In genomic region chr9:88915916-88916315, GRCh38 we compare ENCODE assay signal across 19 cellular contexts.
DNase-seq lines count a peak whose midpoint lies in the region; ATAC-seq and TF ChIP-seq lines count a peak whose summit lies in the region.
"Had no signal": no experiment of that assay in that cellular context is flagged by ENCODE, and none has a peak within 500 bp of the region (broad histone marks: within the 10 kb centered on the region; RNA-seq: fewer than 3 reads in every experiment).

No MANE protein-coding gene starts in this region.

- 0% methylated on average over 2 of the region's 2 CpGs for WGBS in mammary epithelial cell (ENCODE audit: low coverage, missing lambda C conversion rate)
- 55% methylated on average over 2 of the region's 2 CpGs for WGBS in esophagus muscularis mucosa
- 67 to 74% methylated on average over 2 of the region's 2 CpGs for WGBS in heart right ventricle, 2 donors

- H2AFZ ChIP-seq in mammary epithelial cell (ENCODE audit: low read depth, low read length) = no peak overlapping the region

- no peaks in the 10 kb centered on the region for H3K36me3 Mint-ChIP-seq in Calu3 (ENCODE audit: insufficient read depth, unreplicated experiment)

- H3K79me2 ChIP-seq in mammary epithelial cell (ENCODE audit: insufficient read depth, low read length) = no peaks in the 10 kb centered on the region

- H4K20me1 ChIP-seq in mammary epithelial cell (ENCODE audit: insufficient read depth, low read length) = no peaks in the 10 kb centered on the region

- H3K27ac ChIP-seq in breast epithelium (peak overlapping the region; percentile 5 to 58), mammary epithelial cell (ENCODE audit: insufficient read depth, low read depth, low read length) (no peak overlapping the region), esophagus muscularis mucosa (replicated peaks in 1 of 4) (peak overlapping the region in 3 of 4 donors; percentile 20 to 36 (median 30)), heart right ventricle (no peak overlapping the region)

- no peaks in the 10 kb centered on the region for H3K27me3 ChIP-seq in breast epithelium
- no peaks in the 10 kb centered on the region for H3K27me3 ChIP-seq in mammary epithelial cell (ENCODE audit: insufficient read depth, low read length)
- no peaks in the 10 kb centered on the region for H3K27me3 ChIP-seq in esophagus muscularis mucosa
- peaks cover 0 to 2% (median 0%) of the 10 kb centered on the region in 7 donors for H3K27me3 ChIP-seq in heart right ventricle

- no peak overlapping the region for H3K27ac Mint-ChIP-seq in Calu3 (ENCODE audit: unreplicated experiment)
- H3K27ac Mint-ChIP-seq: CD8-positive, alpha-beta memory T cell; H9 had no signal

- H3K4me1 Mint-ChIP-seq in Calu3 (ENCODE audit: low read depth, unreplicated experiment) = no peaks in the 10 kb centered on the region
- H3K4me1 Mint-ChIP-seq: H9 had no signal

- intact Hi-C loops in breast epithelium (cut with DNase I; ENCODE audit: low total_unique reads) = no loop called here
- intact Hi-C loops in mammary epithelial cell (cut with micrococcal nuclease) = no loop called here
- intact Hi-C loops in esophagus muscularis mucosa (cut with DNase I) = no loop called here
- intact Hi-C loops in heart right ventricle (cut with DNase I) = no loop called here
- intact Hi-C loops in Calu3 (cut with micrococcal nuclease; ENCODE audit: unreplicated experiment) = no loop called here

- dilution Hi-C loops in mammary epithelial cell (cut with HindIII; ENCODE audit: low sequenced_read_pairs) = no loop called here

- TF ChIP-seq EP300 in esophagus muscularis mucosa (IDR thresholded peaks at IDR 0.05) = no peak

- peaks cover 6% of the 10 kb centered on the region in 2 donors for H3K9me3 ChIP-seq in breast epithelium
- H3K9me3 ChIP-seq in mammary epithelial cell (replicated peaks; ENCODE audit: insufficient read depth, low read length) = peaks cover 9% of the 10 kb centered on the region
- no peaks in the 10 kb centered on the region for H3K9me3 ChIP-seq in esophagus muscularis mucosa
- peaks cover 0 to 14% (median 0%) of the 10 kb centered on the region in 11 donors for H3K9me3 ChIP-seq in heart right ventricle
- H3K9me3 ChIP-seq: SK-N-SH had no signal

- CTCF ChIA-PET in mammary epithelial cell (lab: Charles Lee; ENCODE audit: low non-redundant PET) = interaction anchor here (0.7 kb wide), 1 partner anchor 193 kb away, joined by 3 read pairs; no protein-coding TSS in a partner anchor
- CTCF ChIA-PET in Calu3 (lab: Charles Lee) = no interaction called here

- H3K36me3 ChIP-seq in breast epithelium (no peaks in the 10 kb centered on the region), mammary epithelial cell (ENCODE audit: insufficient read depth, low read length) (no peaks in the 10 kb centered on the region), esophagus muscularis mucosa (no peaks in the 10 kb centered on the region), heart right ventricle (no peaks in the 10 kb centered on the region)

- ATAC-seq in heart right ventricle = no peak

- H3K4me3 Mint-ChIP-seq in Calu3 (ENCODE audit: low read depth, unreplicated experiment) = no peak overlapping the region
- H3K4me3 Mint-ChIP-seq: CD8-positive, alpha-beta memory T cell; H9 had no signal

- TF ChIP-seq POLR2A in breast epithelium (IDR thresholded peaks at IDR 0.05) (no peak), esophagus muscularis mucosa (IDR thresholded peaks at IDR 0.05; ENCODE audit: low read depth) (no peak)

- H3K9me3 Mint-ChIP-seq in Calu3 (ENCODE audit: low read depth, unreplicated experiment) = peaks cover 2% of the 10 kb centered on the region

- BruUV-seq in mammary epithelial cell (replicated peaks; lab: Mats Ljungman, UMichigan) = no TSS peak
- BruUV-seq in Calu3 (replicated peaks; lab: Mats Ljungman, UMichigan) = no TSS peak

- no peak overlapping the region for H3K4me3 ChIP-seq in breast epithelium
- H3K4me3 ChIP-seq in mammary epithelial cell (replicated peaks in 1 of 3; ENCODE audit: insufficient read depth in 1 of 3, low read depth in 2 of 3, low read length in 3 of 3) = no peak overlapping the region
- H3K4me3 ChIP-seq in esophagus muscularis mucosa = no peak overlapping the region
- no peak overlapping the region for H3K4me3 ChIP-seq in heart right ventricle

- no peak overlapping the region for H3K9ac ChIP-seq in mammary epithelial cell (ENCODE audit: insufficient read depth, low read length)
- H3K9ac ChIP-seq: SK-N-SH had no signal

- TF ChIP-seq CTCF in breast epithelium (IDR thresholded peaks at IDR 0.05) (no peak), mammary epithelial cell (conservative IDR thresholded peaks at IDR 0.05 in 1 of 2, IDR thresholded peaks at IDR 0.05 in 1 of 2; ENCODE audit: extremely low read depth in 1 of 2, insufficient read depth in 1 of 2, low read depth in 1 of 2, low read length in 2 of 2) (no peak), esophagus muscularis mucosa (IDR thresholded peaks at IDR 0.05) (no peak), heart right ventricle (IDR thresholded peaks at IDR 0.05) (no peak), Calu3 (IDR thresholded peaks at IDR 0.05; ENCODE audit: unreplicated experiment) (no peak)

- in situ Hi-C loops in mammary epithelial cell (cut with MboI; ENCODE audit: low sequenced_read_pairs in 2 of 2) = no loop called here

- no peak overlapping the region for H3K4me2 ChIP-seq in mammary epithelial cell (ENCODE audit: insufficient read depth, low read depth, low read length)
- H3K4me2 ChIP-seq: SK-N-SH had no signal

- no peaks in the 10 kb centered on the region for H3K4me1 ChIP-seq in breast epithelium
- H3K4me1 ChIP-seq in mammary epithelial cell (ENCODE audit: insufficient read depth, low read length) = no peaks in the 10 kb centered on the region
- H3K4me1 ChIP-seq in esophagus muscularis mucosa = peaks cover 7 to 25% (median 17%) of the 10 kb centered on the region in 4 donors
- peaks cover 0 to 9% (median 0%) of the 10 kb centered on the region in 9 donors for H3K4me1 ChIP-seq in heart right ventricle

- H3K27me3 Mint-ChIP-seq in Calu3 (ENCODE audit: unreplicated experiment) = peaks cover 28% of the 10 kb centered on the region

- DNase-seq in breast epithelium (ENCODE audit: low spot score in 2 of 2) (no peak), mammary epithelial cell (no peak), NCI-H69 (lab: John Stamatoyannopoulos, UW) (peak; percentile 3), esophagus muscularis mucosa (ENCODE audit: extremely low spot score) (no peak), heart right ventricle (no peak), NCI-H446 treated with DMSO at 0.1 percent for 48 hours (lab: John Stamatoyannopoulos, UW) (no peak), COR-L47 (lab: John Stamatoyannopoulos, UW) (no peak), Calu3 (no peak)
- DNase-seq: CD8-positive, alpha-beta memory T cell; GF-D8; H9; KG1; MV-4-11; NCI-H1436 treated with DMSO at 0.1 percent for 48 hours; NCI-H226; NCI-H524 treated with DMSO at 0.1 percent for 48 hours; NK-92 treated with Interleukin-12 subunit alpha and Interleukin-12 subunit beta, amount 100 ng/mL, for 24 hours; Right ventricle myocardium superior; SK-N-SH had no signal

Comparison
In these comparisons a context has a peak if more than half of its experiments do, and no peak if none do; other contexts are left out.
1. H3K27ac ChIP-seq: peak in breast epithelium (2 of 2) and esophagus muscularis mucosa (3 of 4); none in mammary epithelial cell (single experiment) and heart right ventricle (0 of 10).